8 cellular contexts compared by ENCODE assay signal in genomic region chr2:86808315-86809161, GRCh38. TPM values are rescaled to one million over a fixed set of nuclear protein-coding genes. Genes with fewer than 3 reads are reported as not detected.
DNase-seq lines count a peak whose midpoint lies in the region; ATAC-seq and TF ChIP-seq lines count a peak whose summit lies in the region.

No MANE protein-coding gene starts in this region.

- peak overlapping the region; percentile 71 for H3K4me3 ChIP-seq in thoracic aorta

- peak overlapping the region; percentile 94 for H3K4me3 Mint-ChIP-seq in activated naive CD8-positive, alpha-beta T cell
- H3K4me3 Mint-ChIP-seq in osteocyte (ENCODE audit: unreplicated experiment): peak overlapping the region; percentile 86

- peaks cover 18 to 22% of the 10 kb centered on the region in 2 donors for H3K4me1 ChIP-seq in thoracic aorta (ENCODE audit: control insufficient read depth in 1 of 2, low read depth in 2 of 2)

- TF ChIP-seq CTCF in osteocyte (IDR thresholded peaks at IDR 0.05) (peak; percentile 92), thoracic aorta (IDR thresholded peaks at IDR 0.05) (peak; percentile 90)

- DNase-seq in GM04504 (ENCODE audit: low read depth) (peak; percentile 41), NCI-H1092 (lab: John Stamatoyannopoulos, UW) (peak; percentile 75), Right ventricle myocardium inferior (ENCODE audit: missing footprints) (peak; percentile 92), osteocyte (ENCODE audit: extremely low spot score, unreplicated experiment) (peak; percentile 95), thoracic aorta (ENCODE audit: low spot score) (peak; percentile 43)

- H3K36me3 ChIP-seq in thoracic aorta: no peaks in the 10 kb centered on the region

- peak overlapping the region; percentile 96 for H3K27ac Mint-ChIP-seq in activated naive CD8-positive, alpha-beta T cell
- H3K27ac Mint-ChIP-seq in osteocyte (ENCODE audit: unreplicated experiment): no peak overlapping the region

- peaks cover 6% of the 10 kb centered on the region for H3K27me3 ChIP-seq in thoracic aorta (replicated peaks; ENCODE audit: insufficient read depth)

- H3K36me3 Mint-ChIP-seq in activated naive CD8-positive, alpha-beta T cell: peaks cover 6% of the 10 kb centered on the region
- H3K36me3 Mint-ChIP-seq in osteocyte (ENCODE audit: unreplicated experiment): no peaks in the 10 kb centered on the region

- ATAC-seq in HG02610 (IDR thresholded peaks at IDR 0.05; ENCODE audit: unreplicated experiment) (peak; percentile 86), SK-N-SH treated with all-trans-retinoic acid at 6 μM for 48 hours (peak; percentile 96), Right ventricle myocardium inferior (peak; percentile 94), thoracic aorta (ENCODE audit: insufficient number of reproducible peaks, low FRiP score, low read depth) (peak; percentile 85)

- intact Hi-C loops in Right ventricle myocardium inferior (cut with DNase I): loop anchor here (10.0 kb wide), 1 partner anchor 406 kb away; no protein-coding TSS in a partner anchor

- H3K9me3 Mint-ChIP-seq in activated naive CD8-positive, alpha-beta T cell (ENCODE audit: low read depth): no peaks in the 10 kb centered on the region
- no peaks in the 10 kb centered on the region for H3K9me3 Mint-ChIP-seq in osteocyte (ENCODE audit: unreplicated experiment)

- H3K27me3 Mint-ChIP-seq in activated naive CD8-positive, alpha-beta T cell: no peaks in the 10 kb centered on the region
- peaks cover 41% of the 10 kb centered on the region for H3K27me3 Mint-ChIP-seq in osteocyte (ENCODE audit: unreplicated experiment)

- H3K27ac ChIP-seq in thoracic aorta: no peak overlapping the region

- no peaks in the 10 kb centered on the region for H3K9me3 ChIP-seq in thoracic aorta

- peaks cover 67% of the 10 kb centered on the region for H3K4me1 Mint-ChIP-seq in activated naive CD8-positive, alpha-beta T cell (ENCODE audit: low read depth)
- H3K4me1 Mint-ChIP-seq in osteocyte (ENCODE audit: unreplicated experiment): peaks cover 15% of the 10 kb centered on the region

TF ChIP-seq in SK-N-SH treated with all-trans-retinoic acid at 6 μM for 48 hours, 23 proteins besides CTCF, POLR2A, EP300 and RAD21:
- TF ChIP-seq, protein P1, sequence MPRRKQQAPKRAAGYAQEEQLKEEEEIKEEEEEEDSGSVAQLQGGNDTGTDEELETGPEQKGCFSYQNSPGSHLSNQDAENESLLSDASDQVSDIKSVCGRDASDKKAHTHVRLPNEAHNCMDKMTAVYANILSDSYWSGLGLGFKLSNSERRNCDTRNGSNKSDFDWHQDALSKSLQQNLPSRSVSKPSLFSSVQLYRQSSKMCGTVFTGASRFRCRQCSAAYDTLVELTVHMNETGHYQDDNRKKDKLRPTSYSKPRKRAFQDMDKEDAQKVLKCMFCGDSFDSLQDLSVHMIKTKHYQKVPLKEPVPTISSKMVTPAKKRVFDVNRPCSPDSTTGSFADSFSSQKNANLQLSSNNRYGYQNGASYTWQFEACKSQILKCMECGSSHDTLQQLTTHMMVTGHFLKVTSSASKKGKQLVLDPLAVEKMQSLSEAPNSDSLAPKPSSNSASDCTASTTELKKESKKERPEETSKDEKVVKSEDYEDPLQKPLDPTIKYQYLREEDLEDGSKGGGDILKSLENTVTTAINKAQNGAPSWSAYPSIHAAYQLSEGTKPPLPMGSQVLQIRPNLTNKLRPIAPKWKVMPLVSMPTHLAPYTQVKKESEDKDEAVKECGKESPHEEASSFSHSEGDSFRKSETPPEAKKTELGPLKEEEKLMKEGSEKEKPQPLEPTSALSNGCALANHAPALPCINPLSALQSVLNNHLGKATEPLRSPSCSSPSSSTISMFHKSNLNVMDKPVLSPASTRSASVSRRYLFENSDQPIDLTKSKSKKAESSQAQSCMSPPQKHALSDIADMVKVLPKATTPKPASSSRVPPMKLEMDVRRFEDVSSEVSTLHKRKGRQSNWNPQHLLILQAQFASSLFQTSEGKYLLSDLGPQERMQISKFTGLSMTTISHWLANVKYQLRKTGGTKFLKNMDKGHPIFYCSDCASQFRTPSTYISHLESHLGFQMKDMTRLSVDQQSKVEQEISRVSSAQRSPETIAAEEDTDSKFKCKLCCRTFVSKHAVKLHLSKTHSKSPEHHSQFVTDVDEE (CRISPR knock-in tag; IDR thresholded peaks at IDR 0.05): 0 out of 2 replicates have a peak, but pooled peaks have one; percentile 22
- TF ChIP-seq SNAI2 (CRISPR knock-in tag; IDR thresholded peaks at IDR 0.05): no peak

RNA-seq across cellular contexts. Expression of gene CD8A, which starts 17.8 kb away (rescaled TPM):
- total RNA-seq in Right ventricle myocardium inferior (1.2 TPM), osteocyte (not detected in 2 replicates), thoracic aorta (1 to 10 TPM; 3.4 to 4.4 TPM)

RNA-seq across cellular contexts. Expression of gene CD8B, which starts 53.1 kb away (rescaled TPM):
- total RNA-seq in Right ventricle myocardium inferior: 0.30 TPM
- total RNA-seq in osteocyte: not detected in 2 replicates
- total RNA-seq in thoracic aorta: 1 to 10 TPM; 1.5 to 3.5 TPM

Comparison
In these comparisons a context has a peak if more than half of its experiments do, and no peak if none do; other contexts are left out.
1. DNase-seq: peak in every context shown above with its lines; median percentile 95 in osteocyte; 92 in Right ventricle myocardium inferior; 75 in NCI-H1092; 43 in thoracic aorta; 41 in GM04504.